In genomic region chr18:36808681-36809080, GRCh38 we compare ENCODE assay signal across 17 cellular contexts. TPM values are rescaled to one million over a fixed set of nuclear protein-coding genes. Genes with fewer than 3 reads are reported as not detected.
DNase-seq lines count a peak whose midpoint lies in the region; ATAC-seq and TF ChIP-seq lines count a peak whose summit lies in the region.
"Had no signal": no experiment of that assay in that cellular context is flagged by ENCODE, and none has a peak within 500 bp of the region (broad histone marks: within the 10 kb centered on the region; RNA-seq: fewer than 3 reads in every experiment).

No MANE protein-coding gene starts in this region.

- peak; percentile 39 for DNase-seq in GM04504 (ENCODE audit: low read depth)
- peak; percentile 58 for DNase-seq in fibroblast of peridontal ligament (ENCODE audit: extremely low read depth)
- DNase-seq in smooth muscle cell of the brain vasculature (ENCODE audit: low read depth, low spot score): peak; percentile 13
- no peak for DNase-seq in 8988T
- DNase-seq in left lobe of liver (ENCODE audit: low spot score): no peak
- DNase-seq: activated CD8-positive, alpha-beta T cell treated with anti-CD3 and anti-CD28 coated beads for 36 hours; activated naive CD4-positive, alpha-beta T cell treated with anti-CD3 and anti-CD28 coated beads for 36 hours; activated T-cell treated with anti-CD3 and anti-CD28 coated beads, Interleukin-2, amount 50 U/mL, for 4 hours; GF-D8; islet precursor cell; Kasumi-1; NCI-H1105; NCI-H2081; NCI-H446 treated with DMSO at 0.1 percent for 48 hours; T-helper 9 cell had no signal

- ATAC-seq in SK-N-SH treated with all-trans-retinoic acid at 6 μM for 48 hours (peak; percentile 37), GM18907 (IDR thresholded peaks at IDR 0.05; ENCODE audit: unreplicated experiment) (no peak), left lobe of liver (no peak)
- ATAC-seq: activated CD8-positive, alpha-beta T cell treated with anti-CD3 and anti-CD28 coated beads for 36 hours; activated T-cell treated with anti-CD3 and anti-CD28 coated beads, Interleukin-2, amount 50 U/mL, for 4 hours had no signal

TF ChIP-seq in SK-N-SH treated with all-trans-retinoic acid at 6 μM for 48 hours, 23 proteins besides CTCF, POLR2A, EP300 and RAD21:
- TF ChIP-seq ESRRG (CRISPR knock-in tag; IDR thresholded peaks at IDR 0.05): no peak
- TF ChIP-seq TOX (CRISPR knock-in tag; IDR thresholded peaks at IDR 0.05; ENCODE audit: borderline replicate concordance): no peak
- no peak for TF ChIP-seq ZNF565 (CRISPR knock-in tag; conservative IDR thresholded peaks at IDR 0.05; ENCODE audit: low read depth)
- no peak for TF ChIP-seq ZNF70 (CRISPR knock-in tag; IDR thresholded peaks at IDR 0.05)
- TF ChIP-seq TCF4 (CRISPR knock-in tag; IDR thresholded peaks at IDR 0.05; ENCODE audit: borderline replicate concordance): no peak
- TF ChIP-seq ZC3H10 (CRISPR knock-in tag; IDR thresholded peaks at IDR 0.05): no peak
- TF ChIP-seq POU6F1 (CRISPR knock-in tag; IDR thresholded peaks at IDR 0.05; ENCODE audit: borderline replicate concordance, low read depth): no peak
- no peak for TF ChIP-seq OSR1 (CRISPR knock-in tag; IDR thresholded peaks at IDR 0.05)
- TF ChIP-seq BACH2 (CRISPR knock-in tag; IDR thresholded peaks at IDR 0.05; ENCODE audit: borderline replicate concordance): no peak
- TF ChIP-seq ZFP3 (CRISPR knock-in tag; IDR thresholded peaks at IDR 0.05): no peak
- no peak for TF ChIP-seq GLIS3 (CRISPR knock-in tag; IDR thresholded peaks at IDR 0.05)
- no peak for TF ChIP-seq ZNF8 (CRISPR knock-in tag; IDR thresholded peaks at IDR 0.05)
- no peak for TF ChIP-seq ZFP30 (CRISPR knock-in tag; IDR thresholded peaks at IDR 0.05)
- no peak for TF ChIP-seq PPARA (CRISPR knock-in tag; IDR thresholded peaks at IDR 0.05; ENCODE audit: borderline replicate concordance)

RNA-seq across cellular contexts. Expression of gene TPGS2, which starts 20.1 kb away (rescaled TPM):
- 15.2 TPM for total RNA-seq in left lobe of liver

RNA-seq across cellular contexts. Expression of gene KIAA1328, which starts 20.2 kb away (rescaled TPM):
- total RNA-seq in left lobe of liver: 1.9 TPM

Comparison
In these comparisons a context has a peak if more than half of its experiments do, and no peak if none do; other contexts are left out.
1. DNase-seq: peak in GM04504 (single experiment), fibroblast of peridontal ligament (single experiment) and smooth muscle cell of the brain vasculature (single experiment); none in 8988T (single experiment) and left lobe of liver (single experiment).